In the genomic region with DNA sequence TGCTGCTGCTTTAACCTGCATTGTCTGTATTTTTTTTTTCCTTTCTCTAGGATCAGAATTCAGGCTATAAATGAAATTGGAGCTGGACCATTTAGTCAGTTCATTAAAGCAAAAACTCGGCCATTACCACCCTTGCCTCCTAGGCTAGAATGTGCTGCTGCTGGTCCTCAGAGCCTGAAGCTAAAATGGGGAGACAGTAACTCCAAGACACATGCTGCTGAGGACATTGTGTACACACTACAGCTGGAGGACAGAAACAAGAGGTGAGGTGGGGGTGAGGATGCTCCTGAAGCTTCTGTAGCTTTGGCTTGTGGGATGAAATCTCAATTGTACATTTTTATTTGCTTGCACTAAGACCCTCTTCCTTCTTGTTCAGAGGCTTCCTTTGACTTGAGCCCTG, we compare ENCODE assay signal across 8 cellular contexts.
"Had no signal": no experiment of that assay in that cellular context is flagged by ENCODE, and none has a peak within 500 bp of the region (broad histone marks: within the 10 kb centered on the region; RNA-seq: fewer than 3 reads in every experiment).

No MANE protein-coding gene starts in this region.

- DNase-seq: GM23248, H9, HCEC 1CT, KG1 had no signal

- H3K9ac ChIP-seq: GM23248 had no signal

- H3K9me3 Mint-ChIP-seq: H9 had no signal

- FAIRE-seq: H1, H54, HTR-8/SVneo, K562 had no signal

- H2AFZ ChIP-seq: GM23248 had no signal

- H3K4me3 Mint-ChIP-seq: H9 had no signal

- H3K27ac ChIP-seq: GM23248 had no signal

- ATAC-seq: K562 had no signal

- H3K4me3 ChIP-seq: GM23248, K562 had no signal
